Comparison of ENCODE assay signal across 1 cellular context in genomic region chr16:88764913-88765349, GRCh38.
TF ChIP-seq lines count a peak whose summit lies in the region.

No MANE protein-coding gene starts in this region.

TF ChIP-seq in WTC11, 78 proteins besides CTCF, POLR2A, EP300 and RAD21 (continued from another document):
- no peak for TF ChIP-seq E2F4 (CRISPR knock-in tag; IDR thresholded peaks at IDR 0.05; ENCODE audit: borderline replicate concordance, low read depth)
- TF ChIP-seq ZNF396 (CRISPR knock-in tag; IDR thresholded peaks at IDR 0.05; ENCODE audit: borderline replicate concordance): no peak
- TF ChIP-seq PREB (CRISPR knock-in tag; IDR thresholded peaks at IDR 0.05; ENCODE audit: borderline replicate concordance): no peak
- TF ChIP-seq AFF4 (CRISPR knock-in tag; IDR thresholded peaks at IDR 0.05; ENCODE audit: borderline replicate concordance): no peak
- no peak for TF ChIP-seq GRHL2 (CRISPR knock-in tag; IDR thresholded peaks at IDR 0.05; ENCODE audit: insufficient replicate concordance, severe bottlenecking)
- no peak for TF ChIP-seq MLX (CRISPR knock-in tag; IDR thresholded peaks at IDR 0.05)
- no peak for TF ChIP-seq MAX (CRISPR knock-in tag; IDR thresholded peaks at IDR 0.05)
- TF ChIP-seq NFATC4 (CRISPR knock-in tag; IDR thresholded peaks at IDR 0.05): no peak
- no peak for TF ChIP-seq ZSCAN18 (CRISPR knock-in tag; IDR thresholded peaks at IDR 0.05)
- no peak for TF ChIP-seq MXD4 (CRISPR knock-in tag; IDR thresholded peaks at IDR 0.05; ENCODE audit: borderline replicate concordance)
- TF ChIP-seq E2F5 (CRISPR knock-in tag; IDR thresholded peaks at IDR 0.05): no peak
- no peak for TF ChIP-seq TEAD1 (CRISPR knock-in tag; IDR thresholded peaks at IDR 0.05)
